8 cellular contexts compared by ENCODE assay signal in genomic region chrX:110156167-110156754, GRCh38.
DNase-seq lines count a peak whose midpoint lies in the region; ATAC-seq, FAIRE-seq and TF ChIP-seq lines count a peak whose summit lies in the region.

No MANE protein-coding gene starts in this region.

- DNase-seq in HFFc6 (no peak), GM12878 (ENCODE audit: low read depth, low spot score) (no peak), mesothelial cell of epicardium (ENCODE audit: low spot score in 2 of 2, unreplicated experiment in 2 of 2) (no peak), NCI-H345 (lab: John Stamatoyannopoulos, UW) (no peak), NOMO-1 treated with DMSO at 0.1 percent for 48 hours (lab: John Stamatoyannopoulos, UW; ENCODE audit: unreplicated experiment) (no peak)

- POLR2A ChIA-PET in GM12878 (lab: Charles Lee), result no interaction called here

- RAD21 ChIA-PET in GM12878 (lab: Charles Lee; ENCODE audit: unreplicated experiment), result interaction anchor here (1.2 to 2.6 kb wide), 2 partner anchors 9 to 255 kb away, joined by 4 to 14 read pairs; no protein-coding TSS in a partner anchor

- H3K9ac ChIP-seq in GM12878 (ENCODE audit: control insufficient read depth, insufficient read depth, low read length), result no peak overlapping the region

- WGBS in GM12878 (ENCODE audit: insufficient coverage, insufficient replicate concordance, low lambda C conversion rate, missing lambda C conversion rate), result 35% methylated on average over 6 of the region's 6 CpGs

- H3K27ac ChIP-seq in C4-2B, result no peak overlapping the region
- no peak overlapping the region for H3K27ac ChIP-seq in GM12878 (ENCODE audit: control insufficient read depth, insufficient read depth)

- no peaks in the 10 kb centered on the region for H3K27me3 ChIP-seq in GM12878 (replicated peaks in 1 of 2; ENCODE audit: control insufficient read depth in 2 of 2, insufficient read depth in 2 of 2, low read length in 1 of 2)

- H3K27ac Mint-ChIP-seq in HFFc6 (no peak overlapping the region), mesothelial cell of epicardium (no peak overlapping the region)

- H4K20me1 ChIP-seq in GM12878 (ENCODE audit: control insufficient read depth, insufficient read depth), result no peaks in the 10 kb centered on the region

- H3K36me3 Mint-ChIP-seq in HFFc6 (ENCODE audit: low read depth) (no peaks in the 10 kb centered on the region), mesothelial cell of epicardium (no peaks in the 10 kb centered on the region)

- SMC1A ChIA-PET in GM12878 (lab: Charles Lee; ENCODE audit: uncharacterized antibody, unreplicated experiment), result interaction anchor here (0.9 to 11.7 kb wide), 3 partner anchors 10 to 255 kb away, joined by 3 to 289 read pairs (median 4); no protein-coding TSS in a partner anchor

- CTCF ChIA-PET in GM12878 (lab: Yijun Ruan, JAX), result interaction anchor here (0.6 to 23.7 kb wide), 19 partner anchors 10 to 682 kb away, joined by 3 to 792 read pairs (median 3); partner anchors contain the start of gene TMEM164

- H3K27me3 Mint-ChIP-seq in HFFc6 (ENCODE audit: insufficient read depth), result peaks cover 2% of the 10 kb centered on the region; the same call in 1 of the 2 replicates
- no peaks in the 10 kb centered on the region for H3K27me3 Mint-ChIP-seq in mesothelial cell of epicardium (ENCODE audit: low read depth)

- FAIRE-seq in GM12878 (lab: Jason Lieb, UNC), result no peak

- H3K4me1 Mint-ChIP-seq in HFFc6 (ENCODE audit: low read depth), result peaks cover 20% of the 10 kb centered on the region
- H3K4me1 Mint-ChIP-seq in mesothelial cell of epicardium, result no peaks in the 10 kb centered on the region

- H3K4me3 ChIP-seq in GM12878, result no peak overlapping the region

- in situ Hi-C loops in GM12878 (cut with MboI), result loop anchor here (5.0 to 25.0 kb wide), 2 partner anchors 531 to 691 kb away; no protein-coding TSS in a partner anchor

- H3K4me2 ChIP-seq in GM12878 (ENCODE audit: control insufficient read depth, insufficient read depth), result no peak overlapping the region

- peak; percentile 31; the same call in 1 of the 2 replicates for TF ChIP-seq RAD21 in GM12878 (IDR thresholded peaks at IDR 0.05; ENCODE audit: insufficient read depth, low read depth, low read length)

- H3K36me3 ChIP-seq in GM12878 (ENCODE audit: control insufficient read depth in 2 of 2, insufficient read depth in 2 of 2, low read length in 1 of 2), result no peaks in the 10 kb centered on the region; a peak in 1 of 4 replicates

- no peak for TF ChIP-seq POLR2A in GM12878 (IDR thresholded peaks at IDR 0.05; ENCODE audit: low read depth, low read length)

- H3K9me3 ChIP-seq in GM12878 (replicated peaks; ENCODE audit: control insufficient read depth, insufficient read depth, low read length), result no peaks in the 10 kb centered on the region

- no TSS peak for BruUV-seq in GM12878 (replicated peaks; lab: Mats Ljungman, UMichigan)

- ATAC-seq in GM12878 (no peak), GM19455 (IDR thresholded peaks at IDR 0.05; ENCODE audit: unreplicated experiment) (no peak), GM19351 (IDR thresholded peaks at IDR 0.05; ENCODE audit: unreplicated experiment) (no peak)

- H3K79me2 ChIP-seq in GM12878 (ENCODE audit: control insufficient read depth, insufficient read depth, low read length), result no peaks in the 10 kb centered on the region

- peaks cover 11% of the 10 kb centered on the region for H3K4me1 ChIP-seq in GM12878 (ENCODE audit: control insufficient read depth, insufficient read depth, low read length)

- H3K4me3 Mint-ChIP-seq in HFFc6, result no peak overlapping the region
- no peak overlapping the region for H3K4me3 Mint-ChIP-seq in mesothelial cell of epicardium

- H3K9me3 Mint-ChIP-seq in HFFc6 (no peaks in the 10 kb centered on the region), mesothelial cell of epicardium (no peaks in the 10 kb centered on the region)

- TF ChIP-seq CTCF in C4-2B (conservative IDR thresholded peaks at IDR 0.05), result peak; percentile 66
- TF ChIP-seq CTCF in HFFc6 (IDR thresholded peaks at IDR 0.05), result peak; percentile 81
- TF ChIP-seq CTCF in GM12878 (IDR thresholded peaks at IDR 0.05 in 2 of 3, conservative IDR thresholded peaks at IDR 0.05 in 1 of 3; ENCODE audit: control insufficient read depth in 2 of 3, extremely low read depth in 1 of 3, insufficient read depth in 1 of 3, low read depth in 3 of 3, low read length in 3 of 3), result peak; percentile 13 to 44 (median 39); a peak in 3 of 6 replicates
- TF ChIP-seq CTCF in mesothelial cell of epicardium (IDR thresholded peaks at IDR 0.05; ENCODE audit: unreplicated experiment), result peak; percentile 86

- no peak overlapping the region for H2AFZ ChIP-seq in GM12878 (ENCODE audit: control insufficient read depth, low read depth, low read length)

- intact Hi-C loops in GM12878 (cut with micrococcal nuclease; ENCODE audit: unreplicated experiment), result no loop called here

- no peak for TF ChIP-seq EP300 in GM12878 (IDR thresholded peaks at IDR 0.05; ENCODE audit: borderline replicate concordance in 1 of 2, control insufficient read depth in 1 of 2, low read depth in 2 of 2, low read length in 2 of 2)

TF ChIP-seq in GM12878, 131 proteins besides CTCF, POLR2A, EP300 and RAD21:
- TF ChIP-seq PAX8 (IDR thresholded peaks at IDR 0.05) (no peak), HDAC2 (IDR thresholded peaks at IDR 0.05) (no peak), SMC3 (IDR thresholded peaks at IDR 0.05; ENCODE audit: borderline replicate concordance, low read length) (peak; percentile 13; the same call in 1 of the 2 replicates), USF1 (IDR thresholded peaks at IDR 0.05; ENCODE audit: borderline replicate concordance, extremely low read length, insufficient read depth, low read depth, low read length) (no peak)
